Comparison of ENCODE assay signal across 30 cellular contexts in the genomic region with DNA sequence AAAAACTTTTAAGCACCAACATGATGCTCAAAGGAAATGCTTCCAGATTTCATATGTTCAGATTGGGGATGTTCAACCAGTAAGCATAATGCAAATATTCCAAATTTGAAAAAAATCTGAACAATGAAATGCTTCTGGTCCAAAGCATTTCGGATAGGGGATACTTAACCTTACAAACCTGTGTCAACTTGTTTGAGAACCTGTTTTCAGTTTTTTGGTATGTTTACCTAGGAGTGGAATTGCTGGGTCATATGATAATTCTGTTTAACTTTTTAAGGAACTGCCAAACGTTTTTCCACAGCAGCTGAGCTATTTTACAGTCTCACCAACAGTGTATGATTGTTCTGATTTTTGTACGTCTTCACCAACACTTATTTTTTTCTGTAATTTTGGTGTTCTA.
"Had no signal": no experiment of that assay in that cellular context is flagged by ENCODE, and none has a peak within 500 bp of the region (broad histone marks: within the 10 kb centered on the region; RNA-seq: fewer than 3 reads in every experiment).

No MANE protein-coding gene starts in this region.

- H3K9me3 Mint-ChIP-seq: activated CD4-positive, alpha-beta memory T cell treated with anti-CD3 and anti-CD28 coated beads for 36 hours; activated T-cell treated with anti-CD3 and anti-CD28 coated beads, Interleukin-2, amount 50 U/mL, for 24 hours had no signal

- H3K9me3 ChIP-seq: gastroesophageal sphincter, lower lobe of right lung, ovary, right atrium auricular region, tibial nerve had no signal

- FAIRE-seq: colon had no signal

- H3K27me3 ChIP-seq: gastroesophageal sphincter, hepatocyte, ovary, right atrium auricular region, tibial nerve had no signal

- H3K27ac Mint-ChIP-seq: activated CD4-positive, alpha-beta memory T cell treated with anti-CD3 and anti-CD28 coated beads for 36 hours; activated CD4-positive, alpha-beta T cell treated with anti-CD3 and anti-CD28 coated beads, Interleukin-2, amount 10 ng/mL, durations not matched to agents 24 days and 14 days; activated naive CD8-positive, alpha-beta T cell treated with anti-CD3 and anti-CD28 coated beads, Interleukin-2, amount 50 U/mL, for 24 hours; activated T-cell treated with anti-CD3 and anti-CD28 coated beads, Interleukin-2, amount 50 U/mL, for 24 hours; T-helper 2 cell treated with Interferon-gamma antibody and Interleukin-4, amounts not matched to agents 5 μg/mL and 100 μg/mL, for 36 hours had no signal

- H3K27ac ChIP-seq: epithelial cell of prostate, gastroesophageal sphincter, hepatocyte, lower lobe of right lung, ovary, right atrium auricular region, tibial nerve, WERI-Rb-1 had no signal

- ATAC-seq: activated naive CD8-positive, alpha-beta T cell treated with anti-CD3 and anti-CD28 coated beads, Interleukin-2, amount 50 U/mL, for 24 hours; gastroesophageal sphincter; left lobe of liver; stimulated activated naive B cell treated with anti-CD40 and anti-IgM and Interleukin-4, amounts not matched to agents 10 μg/mL and 1 μg/mL and 100 μg/mL, for 72 hours had no signal

- H3K4me3 Mint-ChIP-seq: activated CD4-positive, alpha-beta memory T cell treated with anti-CD3 and anti-CD28 coated beads for 36 hours; activated CD4-positive, alpha-beta T cell treated with anti-CD3 and anti-CD28 coated beads, Interleukin-2, amount 10 ng/mL, durations not matched to agents 24 days and 14 days; activated naive CD8-positive, alpha-beta T cell treated with anti-CD3 and anti-CD28 coated beads, Interleukin-2, amount 50 U/mL, for 24 hours; activated T-cell treated with anti-CD3 and anti-CD28 coated beads, Interleukin-2, amount 50 U/mL, for 24 hours; naive B cell; nephron progenitor cell; stimulated activated naive B cell treated with anti-CD40 and anti-IgM and Interleukin-4, amounts not matched to agents 10 μg/mL and 1 μg/mL and 100 μg/mL, for 72 hours; T-helper 2 cell treated with Interferon-gamma antibody and Interleukin-4, amounts not matched to agents 5 μg/mL and 100 μg/mL, for 36 hours had no signal

- H3K4me3 ChIP-seq: gastroesophageal sphincter, hepatocyte, lower lobe of right lung, ovary, right atrium auricular region, smooth muscle cell, tibial nerve had no signal

- H3K4me1 ChIP-seq: lower lobe of right lung had no signal

- H3K27me3 Mint-ChIP-seq: activated CD4-positive, alpha-beta memory T cell treated with anti-CD3 and anti-CD28 coated beads for 36 hours; activated CD4-positive, alpha-beta T cell treated with anti-CD3 and anti-CD28 coated beads, Interleukin-2, amount 10 ng/mL, durations not matched to agents 24 days and 14 days; activated naive CD8-positive, alpha-beta T cell treated with anti-CD3 and anti-CD28 coated beads, Interleukin-2, amount 50 U/mL, for 24 hours; activated T-cell treated with anti-CD3 and anti-CD28 coated beads, Interleukin-2, amount 50 U/mL, for 24 hours; naive B cell; stimulated activated naive B cell treated with anti-CD40 and anti-IgM and Interleukin-4, amounts not matched to agents 10 μg/mL and 1 μg/mL and 100 μg/mL, for 72 hours had no signal

- DNase-seq: activated CD4-positive, alpha-beta memory T cell treated with anti-CD3 and anti-CD28 coated beads for 36 hours; activated CD4-positive, alpha-beta T cell treated with anti-CD3 and anti-CD28 coated beads, Interleukin-2, amount 10 ng/mL, durations not matched to agents 24 days and 14 days; activated CD4-positive, CD25-positive, alpha-beta regulatory T cell treated with anti-CD3 and anti-CD28 coated beads, Interleukin-2, amount 50 U/mL, for 72 hours; activated CD8-positive, alpha-beta memory T cell treated with anti-CD3 and anti-CD28 coated beads, Interleukin-2, amount 50 U/mL, for 4 hours; activated gamma-delta T cell; activated naive CD4-positive, alpha-beta T cell treated with anti-CD3 and anti-CD28 coated beads, Interleukin-2, amount 50 U/mL, for 16 hours; activated naive CD8-positive, alpha-beta T cell treated with anti-CD3 and anti-CD28 coated beads, Interleukin-2, amount 50 U/mL, for 24 hours; activated T-cell treated with anti-CD3 and anti-CD28 coated beads, Interleukin-2, amount 50 U/mL, for 24 hours; amygdala; dermis blood vessel endothelial cell; effector CD4-positive, alpha-beta T cell; lower lobe of right lung; naive B cell; nephron progenitor cell; ovary; stimulated activated CD4-positive, alpha-beta T cell treated with anti-CD3 and anti-CD28 coated beads, Interleukin-1b, Interleukin-23, amount 100 ng/mL, for 48 hours; stimulated activated CD4-positive, alpha-beta T cell treated with anti-CD3 and anti-CD28 coated beads, Interleukin-4, amount 100 ng/mL, for 4 hours; stimulated activated CD8-positive, alpha-beta memory T cell treated with anti-CD3 and anti-CD28 coated beads, Interleukin-4, amount 100 ng/mL, for 48 hours; stimulated activated naive B cell treated with anti-CD40 and anti-IgM and Interleukin-4, amounts not matched to agents 10 μg/mL and 1 μg/mL and 100 μg/mL, for 72 hours; T-helper 1 cell; WERI-Rb-1 had no signal

- H3K36me3 ChIP-seq: ovary had no signal
